ENCODE assay signal across 18 cellular contexts in genomic region chr4:3233391-3234071, GRCh38. TPM values are rescaled to one million over a fixed set of nuclear protein-coding genes. Genes with fewer than 3 reads are reported as not detected.
A peak's percentile ranks its signal among the peaks of the same experiment; 100 is the strongest.
DNase-seq lines count a peak whose midpoint lies in the region; ATAC-seq and TF ChIP-seq lines count a peak whose summit lies in the region.
"Had no signal": no experiment of that assay in that cellular context is flagged by ENCODE, and none has a peak within 500 bp of the region (broad histone marks: within the 10 kb centered on the region; RNA-seq: fewer than 3 reads in every experiment).

No MANE protein-coding gene starts in this region.

- H3K4me3 Mint-ChIP-seq in T-helper 2 cell treated with Interferon-gamma antibody and Interleukin-4, amounts not matched to agents 5 μg/mL and 100 μg/mL, for 36 hours: no peak overlapping the region
- H3K4me3 Mint-ChIP-seq in stimulated activated memory B cell treated with anti-CD40 and anti-IgM and Interleukin-4, amounts not matched to agents 10 μg/mL and 1 μg/mL and 100 μg/mL, for 72 hours: peak overlapping the region; percentile 17
- H3K4me3 Mint-ChIP-seq: HFFc6, immature natural killer cell, memory B cell had no signal

- peak overlapping the region; percentile 53 for H3K27ac Mint-ChIP-seq in T-helper 2 cell treated with Interferon-gamma antibody and Interleukin-4, amounts not matched to agents 5 μg/mL and 100 μg/mL, for 36 hours
- H3K27ac Mint-ChIP-seq in stimulated activated memory B cell treated with anti-CD40 and anti-IgM and Interleukin-4, amounts not matched to agents 10 μg/mL and 1 μg/mL and 100 μg/mL, for 72 hours: no peak overlapping the region
- H3K27ac Mint-ChIP-seq: HFFc6, memory B cell had no signal

- TF ChIP-seq POLR2A in prostate gland (IDR thresholded peaks at IDR 0.05): no peak

- no peaks in the 10 kb centered on the region for H3K4me1 Mint-ChIP-seq in T-helper 2 cell treated with Interferon-gamma antibody and Interleukin-4, amounts not matched to agents 5 μg/mL and 100 μg/mL, for 36 hours (ENCODE audit: low read depth)
- H3K4me1 Mint-ChIP-seq in stimulated activated memory B cell treated with anti-CD40 and anti-IgM and Interleukin-4, amounts not matched to agents 10 μg/mL and 1 μg/mL and 100 μg/mL, for 72 hours: no peaks in the 10 kb centered on the region
- H3K4me1 Mint-ChIP-seq: immature natural killer cell had no signal

- H3K27ac ChIP-seq in prostate gland: no peak overlapping the region
- H3K27ac ChIP-seq: esophagus squamous epithelium had no signal

- TF ChIP-seq CTCF in fibroblast of the aortic adventitia (IDR thresholded peaks at IDR 0.05; ENCODE audit: insufficient read depth, low read length): no peak
- no peak for TF ChIP-seq CTCF in prostate gland (IDR thresholded peaks at IDR 0.05)

- 90% methylated on average over 21 of the region's 21 CpGs for WGBS in prostate gland

- H3K27me3 Mint-ChIP-seq in T-helper 2 cell treated with Interferon-gamma antibody and Interleukin-4, amounts not matched to agents 5 μg/mL and 100 μg/mL, for 36 hours (ENCODE audit: low read depth): no peaks in the 10 kb centered on the region
- H3K27me3 Mint-ChIP-seq in stimulated activated memory B cell treated with anti-CD40 and anti-IgM and Interleukin-4, amounts not matched to agents 10 μg/mL and 1 μg/mL and 100 μg/mL, for 72 hours: no peaks in the 10 kb centered on the region
- H3K27me3 Mint-ChIP-seq: memory B cell had no signal

- H3K27me3 ChIP-seq in prostate gland (replicated peaks; ENCODE audit: insufficient read depth): no peaks in the 10 kb centered on the region
- H3K27me3 ChIP-seq: esophagus squamous epithelium had no signal

- no peak for ATAC-seq in stimulated activated memory B cell treated with anti-CD40 and anti-IgM and Interleukin-4, amounts not matched to agents 10 μg/mL and 1 μg/mL and 100 μg/mL, for 72 hours
- ATAC-seq in sciatic nerve: no peak

- DNase-seq in T-helper 2 cell treated with Interferon-gamma antibody and Interleukin-4, amounts not matched to agents 5 μg/mL and 100 μg/mL, for 36 hours (ENCODE audit: low spot score): no peak
- DNase-seq in T-helper 2 cell: no peak
- peak; percentile 9 for DNase-seq in amniotic epithelial cell (ENCODE audit: low read depth)
- DNase-seq in fibroblast of the aortic adventitia (ENCODE audit: low read depth): peak; percentile 8
- no peak for DNase-seq in NCI-H2081 (lab: John Stamatoyannopoulos, UW)
- DNase-seq in sciatic nerve (ENCODE audit: low spot score): no peak
- no peak for DNase-seq in prostate gland (ENCODE audit: low spot score)
- DNase-seq: activated CD8-positive, alpha-beta memory T cell treated with anti-CD3 and anti-CD28 coated beads for 24 hours; activated naive CD4-positive, alpha-beta T cell; esophagus squamous epithelium; HFFc6; immature natural killer cell; NCI-H2171; NK-92 treated with Interleukin-12 subunit alpha and Interleukin-12 subunit beta, amount 100 ng/mL, for 24 hours; occipital lobe; small intestine had no signal

- H3K9me3 Mint-ChIP-seq in T-helper 2 cell treated with Interferon-gamma antibody and Interleukin-4, amounts not matched to agents 5 μg/mL and 100 μg/mL, for 36 hours: no peaks in the 10 kb centered on the region
- H3K9me3 Mint-ChIP-seq in stimulated activated memory B cell treated with anti-CD40 and anti-IgM and Interleukin-4, amounts not matched to agents 10 μg/mL and 1 μg/mL and 100 μg/mL, for 72 hours: no peaks in the 10 kb centered on the region
- H3K9me3 Mint-ChIP-seq: immature natural killer cell, memory B cell had no signal

- no peaks in the 10 kb centered on the region for H3K9me3 ChIP-seq in prostate gland
- H3K9me3 ChIP-seq: esophagus squamous epithelium had no signal

- H3K4me3 ChIP-seq in fibroblast of the aortic adventitia (ENCODE audit: low read depth, low read length) (no peak overlapping the region), prostate gland (no peak overlapping the region)
- H3K4me3 ChIP-seq: esophagus squamous epithelium had no signal

- H3K36me3 ChIP-seq in prostate gland: peaks cover 19 to 45% of the 10 kb centered on the region in 2 donors

- intact Hi-C loops in sciatic nerve (cut with DNase I) (no loop called here), prostate gland (cut with DNase I) (no loop called here)

- H3K36me3 Mint-ChIP-seq in T-helper 2 cell treated with Interferon-gamma antibody and Interleukin-4, amounts not matched to agents 5 μg/mL and 100 μg/mL, for 36 hours (ENCODE audit: low read depth): peaks cover 44% of the 10 kb centered on the region
- H3K36me3 Mint-ChIP-seq in stimulated activated memory B cell treated with anti-CD40 and anti-IgM and Interleukin-4, amounts not matched to agents 10 μg/mL and 1 μg/mL and 100 μg/mL, for 72 hours: peaks cover 79% of the 10 kb centered on the region

- no peaks in the 10 kb centered on the region for H3K4me1 ChIP-seq in prostate gland (replicated peaks)
- H3K4me1 ChIP-seq: esophagus squamous epithelium had no signal

RNA-seq across cellular contexts. Expression of gene MSANTD1, which starts 15.4 kb away (rescaled TPM):
- total RNA-seq in fibroblast of the aortic adventitia (ENCODE audit: low replicate concordance): 0.41 and 0.63 TPM in 2 replicates
- 1.8 TPM for total RNA-seq in sciatic nerve
- total RNA-seq in prostate gland: 1 to 10 TPM; 1.2 to 4.4 TPM

RNA-seq across cellular contexts. Expression of gene RGS12, which starts 59.3 kb away (rescaled TPM):
- total RNA-seq in fibroblast of the aortic adventitia (ENCODE audit: low replicate concordance) (15.1 and 36.7 TPM in 2 replicates), sciatic nerve (40.7 TPM), prostate gland (10 to 100 TPM; 33.7 to 36.5 TPM)

Comparison
In these comparisons a context has a peak if more than half of its experiments do, and no peak if none do; other contexts are left out.
1. DNase-seq: peak in amniotic epithelial cell (single experiment) and fibroblast of the aortic adventitia (single experiment); none in T-helper 2 cell treated with Interferon-gamma antibody and Interleukin-4, amounts not matched to agents 5 μg/mL and 100 μg/mL, for 36 hours (single experiment), T-helper 2 cell (0 of 5), NCI-H2081 (0 of 2), sciatic nerve (single experiment) and prostate gland (single experiment).